In the genomic region with DNA sequence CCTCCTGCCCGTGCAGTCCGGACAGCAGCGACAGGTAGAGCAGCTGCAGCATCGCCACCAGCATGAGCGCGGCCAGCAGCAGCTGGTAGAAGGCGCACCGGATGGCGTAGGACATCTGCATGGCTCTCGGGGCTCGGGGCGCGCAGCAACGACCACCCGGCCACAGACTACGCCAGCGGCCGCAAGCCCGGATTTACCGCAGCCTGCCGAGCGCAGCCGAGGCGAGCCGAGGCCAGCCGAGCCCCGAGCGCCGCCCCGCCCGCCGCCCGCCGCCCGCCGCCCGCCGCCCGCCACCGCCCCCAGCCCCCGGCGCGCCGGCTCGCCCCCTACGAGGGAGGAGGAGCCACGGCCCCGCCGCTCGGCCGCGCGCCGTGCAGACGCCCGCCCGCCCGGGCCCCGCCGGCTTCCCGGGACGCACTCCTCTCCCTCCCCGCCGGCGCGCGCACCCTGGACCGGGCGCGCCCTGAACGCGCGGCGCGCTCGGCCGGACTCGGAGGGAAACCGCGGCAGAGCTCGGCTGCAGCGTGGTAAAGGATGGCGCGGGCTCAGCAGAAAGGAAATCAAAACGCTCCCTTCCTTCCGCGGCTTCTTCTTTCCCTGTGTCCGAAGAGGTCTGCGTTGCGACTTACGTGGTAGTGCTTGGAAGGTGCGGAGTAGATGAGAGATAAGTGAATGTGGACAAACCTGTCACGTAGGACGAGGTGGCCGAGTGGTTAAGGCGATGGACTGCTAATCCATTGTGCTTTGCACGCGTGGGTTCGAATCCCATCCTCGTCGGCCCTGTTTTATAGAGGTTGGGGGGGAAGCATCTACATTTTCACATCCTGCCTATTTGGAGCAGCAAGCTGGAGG, we compare ENCODE assay signal across 8 cellular contexts. TPM values are rescaled to one million over a fixed set of nuclear protein-coding genes. Genes with fewer than 3 reads are reported as not detected.
DNase-seq lines count a peak whose midpoint lies in the region; TF ChIP-seq lines count a peak whose summit lies in the region.

A gene (minus strand): TSS at position 205 of the 852 bp plus-strand sequence. CDS start 84 bp downstream, at position 121.

- H3K79me2 ChIP-seq in OCI-LY3 (ENCODE audit: low read length): peaks cover 26% of the 10 kb centered on the region

- peak within 1 kb of the TSS; percentile 68; the same call in 1 of the 2 replicates for H3K27ac ChIP-seq in HUES64 (ENCODE audit: low read depth, low read length)
- peak within 1 kb of the TSS; percentile 57 for H3K27ac ChIP-seq in OCI-LY3 (ENCODE audit: low read length)

- under 1% methylated on average over 100 of the region's 101 CpGs for WGBS in HUES64

- peak within 1 kb of the TSS; percentile 94 for H3K4me2 ChIP-seq in OCI-LY3 (ENCODE audit: low read length)

- no peak for TF ChIP-seq CTCF in OCI-LY3 (IDR thresholded peaks at IDR 0.05; ENCODE audit: low read depth, low read length)
- TF ChIP-seq CTCF in epithelial cell of esophagus (IDR thresholded peaks at IDR 0.05; ENCODE audit: insufficient read depth, low read depth, low read length, missing control alignments): no peak

- H3K9me3 ChIP-seq in HUES64 (ENCODE audit: insufficient read depth, low read depth, low read length) (no peaks in the 10 kb centered on the region), OCI-LY3 (ENCODE audit: insufficient read depth, low read length) (no peaks in the 10 kb centered on the region), mononuclear cell (ENCODE audit: low read depth, low read length) (no peaks in the 10 kb centered on the region)

- H4K20me1 ChIP-seq in OCI-LY3 (ENCODE audit: insufficient read depth, low read length): no peaks in the 10 kb centered on the region

- peak within 1 kb of the TSS; percentile 94 for H2AFZ ChIP-seq in OCI-LY3 (ENCODE audit: low read depth, low read length)

- no peaks in the 10 kb centered on the region for H3K36me3 ChIP-seq in HUES64 (ENCODE audit: insufficient read depth, low read length)
- H3K36me3 ChIP-seq in OCI-LY3 (replicated peaks; ENCODE audit: low read depth, low read length): peaks cover 5% of the 10 kb centered on the region

- H3K9ac ChIP-seq in HUES64 (ENCODE audit: low read depth, low read length) (peak within 1 kb of the TSS; percentile 84), OCI-LY3 (ENCODE audit: low read length) (peak within 1 kb of the TSS; percentile 89)

- H3K4me3 ChIP-seq in HUES64 (ENCODE audit: low read length) (peak within 1 kb of the TSS; percentile 95), OCI-LY3 (ENCODE audit: low read length) (peak within 1 kb of the TSS; percentile 99), epithelial cell of esophagus (ENCODE audit: low read length) (peak within 1 kb of the TSS; percentile 91), mononuclear cell (ENCODE audit: low read length) (peak within 1 kb of the TSS; percentile 61)

- H3K27me3 ChIP-seq in HUES64 (ENCODE audit: insufficient read depth, low read length) (peaks cover 7% of the 10 kb centered on the region; the same call in 1 of the 2 replicates), OCI-LY3 (ENCODE audit: low read depth, low read length) (no peaks in the 10 kb centered on the region), mononuclear cell (ENCODE audit: insufficient read depth, low read length) (no peaks in the 10 kb centered on the region)

- H3K4me1 ChIP-seq in HUES64 (ENCODE audit: insufficient read depth, low read length): peaks cover 10% of the 10 kb centered on the region; the same call in 1 of the 2 replicates
- peaks cover 28% of the 10 kb centered on the region for H3K4me1 ChIP-seq in OCI-LY3 (ENCODE audit: low read length)
- peaks cover 46% of the 10 kb centered on the region for H3K4me1 ChIP-seq in mononuclear cell (ENCODE audit: insufficient read depth, low read length)

- DNase-seq in DMS 273 (lab: John Stamatoyannopoulos, UW; ENCODE audit: unreplicated experiment) (peak; percentile 87), DMS 273 treated with DMSO at 0.1 percent for 48 hours (lab: John Stamatoyannopoulos, UW) (no peak), activated T-cell treated with anti-CD3 and anti-CD28 coated beads for 4 hours (peak; percentile 75), epithelial cell of esophagus (ENCODE audit: low read depth) (peak; percentile 87)
- DNase-seq in stimulated activated CD8-positive, alpha-beta memory T cell treated with anti-CD3 and anti-CD28 coated beads, Interleukin-15, amount 100 ng/mL, for 48 hours (ENCODE audit: low read depth in 2 of 2): peak; percentile 71 to 72

RNA-seq across cellular contexts. Expression of the gene that starts here (rescaled TPM):
- polyA plus RNA-seq in HUES64 (2013, experiment 1 of 2): 20.8 TPM
- 24.3 TPM for polyA plus RNA-seq in HUES64 (2013, experiment 2 of 2)
- total RNA-seq in mononuclear cell: 0.84 TPM
